Comparison of ENCODE assay signal across 1 cellular context in the genomic region with DNA sequence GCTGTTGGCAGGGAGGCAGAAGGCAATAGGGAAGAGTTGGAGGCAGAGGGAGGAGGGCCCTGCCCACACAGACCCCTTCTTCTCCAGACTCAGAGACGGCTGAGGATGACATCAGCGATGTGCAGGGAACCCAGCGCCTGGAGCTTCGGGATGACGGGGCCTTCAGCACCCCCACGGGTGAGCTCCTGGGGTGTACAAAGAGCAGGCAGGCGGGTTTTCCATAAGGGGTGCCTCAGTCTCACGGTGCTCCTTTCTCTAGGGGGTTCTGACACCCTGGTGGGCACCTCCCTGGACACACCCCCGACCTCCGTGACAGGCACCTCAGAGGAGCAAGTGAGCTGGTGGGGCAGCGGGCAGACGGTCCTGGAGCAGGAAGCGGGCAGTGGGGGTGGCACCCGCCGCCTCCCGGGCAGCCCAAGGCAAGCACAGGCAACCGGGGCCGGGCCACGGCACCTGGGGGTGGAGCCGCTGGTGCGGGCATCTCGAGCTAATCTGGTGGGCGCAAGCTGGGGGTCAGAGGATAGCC.
TF ChIP-seq lines count a peak whose summit lies in the region.

No MANE protein-coding gene starts in this region.

TF ChIP-seq in WTC11, 78 proteins besides CTCF, POLR2A, EP300 and RAD21 (continued from another document):
- TF ChIP-seq, protein P1, sequence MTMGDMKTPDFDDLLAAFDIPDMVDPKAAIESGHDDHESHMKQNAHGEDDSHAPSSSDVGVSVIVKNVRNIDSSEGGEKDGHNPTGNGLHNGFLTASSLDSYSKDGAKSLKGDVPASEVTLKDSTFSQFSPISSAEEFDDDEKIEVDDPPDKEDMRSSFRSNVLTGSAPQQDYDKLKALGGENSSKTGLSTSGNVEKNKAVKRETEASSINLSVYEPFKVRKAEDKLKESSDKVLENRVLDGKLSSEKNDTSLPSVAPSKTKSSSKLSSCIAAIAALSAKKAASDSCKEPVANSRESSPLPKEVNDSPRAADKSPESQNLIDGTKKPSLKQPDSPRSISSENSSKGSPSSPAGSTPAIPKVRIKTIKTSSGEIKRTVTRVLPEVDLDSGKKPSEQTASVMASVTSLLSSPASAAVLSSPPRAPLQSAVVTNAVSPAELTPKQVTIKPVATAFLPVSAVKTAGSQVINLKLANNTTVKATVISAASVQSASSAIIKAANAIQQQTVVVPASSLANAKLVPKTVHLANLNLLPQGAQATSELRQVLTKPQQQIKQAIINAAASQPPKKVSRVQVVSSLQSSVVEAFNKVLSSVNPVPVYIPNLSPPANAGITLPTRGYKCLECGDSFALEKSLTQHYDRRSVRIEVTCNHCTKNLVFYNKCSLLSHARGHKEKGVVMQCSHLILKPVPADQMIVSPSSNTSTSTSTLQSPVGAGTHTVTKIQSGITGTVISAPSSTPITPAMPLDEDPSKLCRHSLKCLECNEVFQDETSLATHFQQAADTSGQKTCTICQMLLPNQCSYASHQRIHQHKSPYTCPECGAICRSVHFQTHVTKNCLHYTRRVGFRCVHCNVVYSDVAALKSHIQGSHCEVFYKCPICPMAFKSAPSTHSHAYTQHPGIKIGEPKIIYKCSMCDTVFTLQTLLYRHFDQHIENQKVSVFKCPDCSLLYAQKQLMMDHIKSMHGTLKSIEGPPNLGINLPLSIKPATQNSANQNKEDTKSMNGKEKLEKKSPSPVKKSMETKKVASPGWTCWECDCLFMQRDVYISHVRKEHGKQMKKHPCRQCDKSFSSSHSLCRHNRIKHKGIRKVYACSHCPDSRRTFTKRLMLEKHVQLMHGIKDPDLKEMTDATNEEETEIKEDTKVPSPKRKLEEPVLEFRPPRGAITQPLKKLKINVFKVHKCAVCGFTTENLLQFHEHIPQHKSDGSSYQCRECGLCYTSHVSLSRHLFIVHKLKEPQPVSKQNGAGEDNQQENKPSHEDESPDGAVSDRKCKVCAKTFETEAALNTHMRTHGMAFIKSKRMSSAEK (CRISPR knock-in tag; IDR thresholded peaks at IDR 0.05; ENCODE audit: borderline replicate concordance), result no peak
